Comparison of ENCODE assay signal across 34 cellular contexts in genomic region chrX:114334473-114334982, GRCh38.
"Had no signal": no experiment of that assay in that cellular context is flagged by ENCODE, and none has a peak within 500 bp of the region (broad histone marks: within the 10 kb centered on the region; RNA-seq: fewer than 3 reads in every experiment).

No MANE protein-coding gene starts in this region.

- DNase-seq: Karpas-422, Kasumi-1, KG1, MG63, MM.1S, MV-4-11, NCI-H1048, NCI-H1092, NCI-H1092 treated with DMSO at 0.1 percent for 48 hours, NCI-H1105, NCI-H1105 treated with DMSO at 0.1 percent for 48 hours, NCI-H1417, NCI-H1417 treated with DMSO at 0.1 percent for 48 hours, NCI-H1436, NCI-H1436 treated with DMSO at 0.1 percent for 48 hours, NCI-H146, NCI-H1694, NCI-H1694 treated with DMSO at 0.1 percent for 48 hours, NCI-H187, NCI-H187 treated with DMSO at 0.1 percent for 48 hours, NCI-H1930, NCI-H2029, NCI-H2029 treated with DMSO at 0.1 percent for 48 hours, NCI-H2081, NCI-H2081 treated with DMSO at 0.1 percent for 48 hours, NCI-H2107, NCI-H2171, NCI-H2171 treated with DMSO at 0.1 percent for 48 hours, NCI-H2227 treated with DMSO at 0.1 percent for 48 hours, NCI-H226, NCI-H345, NCI-H446, NCI-H446 treated with DMSO at 0.1 percent for 48 hours had no signal

- H3K4me3 ChIP-seq: MG63 had no signal

- H3K27me3 ChIP-seq: MG63 had no signal

- H3K27ac ChIP-seq: KMS-11 had no signal

- H3K9ac ChIP-seq: KMS-11 had no signal

- H3K36me3 ChIP-seq: MG63 had no signal

- H3K4me2 ChIP-seq: KMS-11 had no signal

- H3K9me3 ChIP-seq: MG63 had no signal
